Comparison of ENCODE assay signal across 9 cellular contexts in the genomic region with DNA sequence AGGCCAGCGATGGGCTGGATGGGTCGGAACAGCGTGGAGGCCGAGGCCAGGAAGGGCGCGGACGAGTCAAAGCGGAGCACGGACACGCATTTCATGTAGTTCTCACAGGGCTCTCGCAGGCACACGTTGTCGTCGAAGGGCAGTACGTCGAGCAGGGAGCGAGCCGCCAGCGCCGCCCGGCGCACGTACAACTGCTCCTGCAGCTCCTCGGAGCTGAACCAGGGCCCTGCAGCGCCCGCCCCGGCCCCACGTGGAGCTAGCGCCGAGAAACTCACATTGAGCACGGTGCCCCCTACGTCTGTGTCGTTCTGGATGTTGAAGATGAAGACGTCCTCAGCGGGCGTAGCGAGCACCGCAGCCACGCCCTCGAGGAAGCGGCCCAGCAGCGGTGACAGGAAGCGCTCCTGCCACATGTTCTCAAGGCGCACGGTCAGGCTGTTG. TPM values are rescaled to one million over a fixed set of nuclear protein-coding genes. Genes with fewer than 3 reads are reported as not detected.
DNase-seq lines count a peak whose midpoint lies in the region; ATAC-seq and TF ChIP-seq lines count a peak whose summit lies in the region.
"Had no signal": no experiment of that assay in that cellular context is flagged by ENCODE, and none has a peak within 500 bp of the region (broad histone marks: within the 10 kb centered on the region; RNA-seq: fewer than 3 reads in every experiment).

No MANE protein-coding gene starts in this region.

- intact Hi-C loops in CD8-positive, alpha-beta T cell (cut with DNase I, micrococcal nuclease): loop anchor here (1.0 to 10.0 kb wide), 8 partner anchors 22 to 365 kb away; a partner anchor contains a TSS
- intact Hi-C loops in sigmoid colon (cut with DNase I): no loop called here

- ATAC-seq in CD8-positive, alpha-beta T cell: peak; percentile 15
- ATAC-seq in foreskin keratinocyte: no peak

- POLR2A ChIA-PET in CD8-positive, alpha-beta T cell (lab: Charles Lee): interaction anchor here (0.7 to 2.5 kb wide), 2 partner anchors 21 to 30 kb away, joined by 3 to 9 read pairs; a partner anchor contains a TSS

- 95 to 98% methylated on average over 44 to 45 of the region's 45 CpGs for WGBS in endodermal cell (ENCODE audit: insufficient coverage in 1 of 2, insufficient read length in 1 of 2), 2 experiments
- WGBS in sigmoid colon, 2 donors: 62 to 79% methylated on average over 45 of the region's 45 CpGs

- H3K4me1 ChIP-seq in CD8-positive, alpha-beta T cell (ENCODE audit: insufficient read depth, low read length): peaks cover 24% of the 10 kb centered on the region
- H3K4me1 ChIP-seq in endodermal cell (ENCODE audit: control insufficient read depth, insufficient read depth, low read length) (no peaks in the 10 kb centered on the region), sigmoid colon (peaks cover 0 to 26% (median 25%) of the 10 kb centered on the region in 4 donors), foreskin keratinocyte (no peaks in the 10 kb centered on the region)

- no peaks in the 10 kb centered on the region for H3K36me3 ChIP-seq in CD8-positive, alpha-beta T cell (ENCODE audit: insufficient read depth, low read length)
- H3K36me3 ChIP-seq in endodermal cell (ENCODE audit: control insufficient read depth, insufficient read depth, low read length) (peaks cover 41% of the 10 kb centered on the region), sigmoid colon (no peaks in the 10 kb centered on the region)

- H3K9ac ChIP-seq in endodermal cell (ENCODE audit: extremely low read depth, low read length, poor library complexity, severe bottlenecking): no peak overlapping the region

- TF ChIP-seq EP300 in sigmoid colon (IDR thresholded peaks at IDR 0.05): no peak

- no peaks in the 10 kb centered on the region for H3K9me3 ChIP-seq in CD8-positive, alpha-beta T cell (ENCODE audit: low read length)
- H3K9me3 ChIP-seq in endodermal cell (ENCODE audit: control insufficient read depth, low read length): no peaks in the 10 kb centered on the region
- H3K9me3 ChIP-seq in sigmoid colon: no peaks in the 10 kb centered on the region

- H3K36me3 Mint-ChIP-seq in CD8-positive, alpha-beta T cell: peaks cover 9% of the 10 kb centered on the region
- peaks cover 46% of the 10 kb centered on the region for H3K36me3 Mint-ChIP-seq in endodermal cell (ENCODE audit: low read depth)

- H3K4me3 Mint-ChIP-seq in CD8-positive, alpha-beta T cell: peak overlapping the region; percentile 83
- peak overlapping the region; percentile 46 for H3K4me3 Mint-ChIP-seq in endodermal cell

- peak overlapping the region; percentile 82 for H3K27ac Mint-ChIP-seq in CD8-positive, alpha-beta T cell
- H3K27ac Mint-ChIP-seq in endodermal cell: no peak overlapping the region

- peak in 2 of 7 experiments; percentile 24 to 62 for DNase-seq in CD8-positive, alpha-beta T cell
- DNase-seq in T follicular helper cell (ENCODE audit: low read depth): peak; percentile 19
- no peak for DNase-seq in endodermal cell
- no peak for DNase-seq in sigmoid colon
- DNase-seq in NCI-H2171 (lab: John Stamatoyannopoulos, UW): no peak
- DNase-seq in NCI-H82 treated with DMSO at 0.1 percent for 48 hours (lab: John Stamatoyannopoulos, UW; ENCODE audit: unreplicated experiment): no peak
- DNase-seq in foreskin keratinocyte: no peak
- DNase-seq in central memory CD4-positive, alpha-beta T cell: no peak

- peaks cover 13% of the 10 kb centered on the region for H3K27me3 Mint-ChIP-seq in CD8-positive, alpha-beta T cell (ENCODE audit: low read depth)
- H3K27me3 Mint-ChIP-seq in endodermal cell (ENCODE audit: insufficient read depth): peaks cover 31% of the 10 kb centered on the region

- TF ChIP-seq POLR2A in sigmoid colon (IDR thresholded peaks at IDR 0.05): no peak

- CTCF ChIA-PET in CD8-positive, alpha-beta T cell (lab: Charles Lee): interaction anchor here (0.9 to 2.1 kb wide), 6 partner anchors 12 to 220 kb away, joined by 3 to 5 read pairs (median 4); a partner anchor contains a TSS

- H3K4me3 ChIP-seq in CD8-positive, alpha-beta T cell (ENCODE audit: low read depth, low read length): peak overlapping the region; percentile 83
- H3K4me3 ChIP-seq in endodermal cell (ENCODE audit: low read length): no peak overlapping the region
- H3K4me3 ChIP-seq in sigmoid colon: peak overlapping the region; percentile 35 to 76 (median 62)

- no peaks in the 10 kb centered on the region for H3K9me3 Mint-ChIP-seq in CD8-positive, alpha-beta T cell
- H3K9me3 Mint-ChIP-seq in endodermal cell: no peaks in the 10 kb centered on the region

- peak overlapping the region; percentile 68 for H3K27ac ChIP-seq in CD8-positive, alpha-beta T cell (ENCODE audit: low read depth, low read length)
- H3K27ac ChIP-seq in endodermal cell (ENCODE audit: low read depth, low read length) (no peak overlapping the region), sigmoid colon (peak overlapping the region; percentile 64 to 83 (median 73)), foreskin keratinocyte (no peak overlapping the region)

- peaks cover 18% of the 10 kb centered on the region for H3K4me1 Mint-ChIP-seq in CD8-positive, alpha-beta T cell (ENCODE audit: low read depth)
- no peaks in the 10 kb centered on the region for H3K4me1 Mint-ChIP-seq in endodermal cell

- no peak for TF ChIP-seq CTCF in CD8-positive, alpha-beta T cell (IDR thresholded peaks at IDR 0.05)
- TF ChIP-seq CTCF in endodermal cell (conservative IDR thresholded peaks at IDR 0.05): no peak
- TF ChIP-seq CTCF in sigmoid colon (IDR thresholded peaks at IDR 0.05): no peak
- no peak for TF ChIP-seq CTCF in foreskin keratinocyte (conservative IDR thresholded peaks at IDR 0.05)

- H3K27me3 ChIP-seq in CD8-positive, alpha-beta T cell (ENCODE audit: insufficient read depth, low read length): no peaks in the 10 kb centered on the region
- H3K27me3 ChIP-seq in endodermal cell (ENCODE audit: control insufficient read depth, insufficient read depth, low read length, poor library complexity, severe bottlenecking) (no peaks in the 10 kb centered on the region), sigmoid colon (peaks cover 7 to 37% (median 7%) of the 10 kb centered on the region in 3 donors), foreskin keratinocyte (peaks cover 6% of the 10 kb centered on the region)

RNA-seq across cellular contexts. Expression of a gene that starts 5.8 kb away (rescaled TPM):
- total RNA-seq in CD8-positive, alpha-beta T cell: 1 to 10 TPM; 7.5 to 7.7 TPM
- total RNA-seq in endodermal cell: 10 to 100 TPM; 20.7 to 30.1 TPM
- polyA plus RNA-seq in endodermal cell (2013, experiment 1 of 2): 24.4 TPM
- polyA plus RNA-seq in endodermal cell (2013, experiment 2 of 2): 22.9 TPM
- total RNA-seq in sigmoid colon: 1 to 10 TPM in 2 of 4 donors, under 1 TPM in 2; 0.33 to 1.4 (median 0.72) TPM
- polyA plus RNA-seq in sigmoid colon: 1 to 10 TPM in 1 of 3 donors, under 1 TPM in 2; under 0.01 to 2.5 (median under 0.01) TPM
- total RNA-seq in foreskin keratinocyte: 0.78 and 0.99 TPM in 2 replicates
- 0.42 and 0.46 TPM in 2 replicates for polyA plus RNA-seq in foreskin keratinocyte

RNA-seq across cellular contexts. Expression of a gene that starts 21.6 kb away (rescaled TPM):
- total RNA-seq in CD8-positive, alpha-beta T cell: 10 to 100 TPM; 10.9 to 13.5 TPM
- 10 to 100 TPM; 65.1 to 75.6 TPM for total RNA-seq in endodermal cell
- 45.7 TPM for polyA plus RNA-seq in endodermal cell (2013, experiment 1 of 2)
- polyA plus RNA-seq in endodermal cell (2013, experiment 2 of 2): 41.3 TPM
- 10 to 100 TPM in 3 of 4 donors, 1 to 10 TPM in 1; 6.4 to 33.0 (median 17.0) TPM for total RNA-seq in sigmoid colon
- 10 to 100 TPM in 1 of 3 donors, 1 to 10 TPM in 2; 9.0 to 70.8 (median 9.7) TPM for polyA plus RNA-seq in sigmoid colon
- 34.5 and 42.9 TPM in 2 replicates for total RNA-seq in foreskin keratinocyte
- polyA plus RNA-seq in foreskin keratinocyte: 32.1 and 34.2 TPM in 2 replicates

RNA-seq across cellular contexts. Expression of a gene that starts 28.9 kb away (rescaled TPM):
- 1 to 10 TPM; 7.7 to 8.1 TPM for total RNA-seq in CD8-positive, alpha-beta T cell
- total RNA-seq in endodermal cell (10 to 100 TPM; 30.9 to 32.5 TPM), sigmoid colon (10 to 100 TPM in 3 of 4 donors, 1 to 10 TPM in 1; 7.7 to 29.3 (median 22.8) TPM), foreskin keratinocyte (18.6 and 20.9 TPM in 2 replicates)
- polyA plus RNA-seq in endodermal cell (2013, experiment 1 of 2): 30.2 TPM
- 26.9 TPM for polyA plus RNA-seq in endodermal cell (2013, experiment 2 of 2)
- polyA plus RNA-seq in sigmoid colon (10 to 100 TPM; 10.2 to 17.7 (median 14.3) TPM), foreskin keratinocyte (12.5 and 14.4 TPM in 2 replicates)

RNA-seq across cellular contexts. Expression of a gene that starts 35.3 kb away (rescaled TPM):
- not detected for total RNA-seq in CD8-positive, alpha-beta T cell
- total RNA-seq in endodermal cell: under 1 TPM in 1 of 2 donors, not detected in 1; 0.57 TPM
- 0.39 TPM for polyA plus RNA-seq in endodermal cell (2013, experiment 1 of 2)
- not detected for polyA plus RNA-seq in endodermal cell (2013, experiment 2 of 2)
- not detected for total RNA-seq in sigmoid colon
- 1 to 10 TPM in 1 of 3 donors, not detected in 2; 1.2 TPM for polyA plus RNA-seq in sigmoid colon
- 0.25 TPM in 1 of 2 replicates, not detected in the other for total RNA-seq in foreskin keratinocyte
- polyA plus RNA-seq in foreskin keratinocyte: 0.08 TPM in 1 of 2 replicates, not detected in the other
- total RNA-seq: HT1080 had no signal

RNA-seq across cellular contexts. Expression of a gene that starts 47.4 kb away (rescaled TPM):
- total RNA-seq in CD8-positive, alpha-beta T cell: 10 to 100 TPM; 84.2 to 92.5 TPM
- total RNA-seq in endodermal cell (100 to 1,000 TPM; 231 to 289 TPM), sigmoid colon (100 to 1,000 TPM; 199 to 241 (median 223) TPM), foreskin keratinocyte (400 and 414 TPM in 2 replicates)
- 272 TPM for polyA plus RNA-seq in endodermal cell (2013, experiment 1 of 2)
- polyA plus RNA-seq in endodermal cell (2013, experiment 2 of 2): 265 TPM
- polyA plus RNA-seq in sigmoid colon (100 to 1,000 TPM; 451 to 828 (median 586) TPM), foreskin keratinocyte (369 and 377 TPM in 2 replicates)

Comparison
In these comparisons a context has a peak if more than half of its experiments do, and no peak if none do; other contexts are left out.
1. H3K27ac ChIP-seq: peak in CD8-positive, alpha-beta T cell (single experiment) and sigmoid colon (4 of 4); none in endodermal cell (single experiment) and foreskin keratinocyte (single experiment).